ENCODE assay signal across 22 cellular contexts in genomic region chr7:25845341-25845923, GRCh38.
DNase-seq lines count a peak whose midpoint lies in the region; ATAC-seq and TF ChIP-seq lines count a peak whose summit lies in the region.
"Had no signal": no experiment of that assay in that cellular context is flagged by ENCODE, and none has a peak within 500 bp of the region (broad histone marks: within the 10 kb centered on the region; RNA-seq: fewer than 3 reads in every experiment).

No MANE protein-coding gene starts in this region.

- H3K9me3 ChIP-seq in heart right ventricle (no peaks in the 10 kb centered on the region), esophagus muscularis mucosa (no peaks in the 10 kb centered on the region), parathyroid adenoma (ENCODE audit: control insufficient read depth, low read length) (no peaks in the 10 kb centered on the region), uterus (no peaks in the 10 kb centered on the region)
- H3K9me3 ChIP-seq: SJCRH30, stomach had no signal

- intact Hi-C loops in heart right ventricle (cut with DNase I) (loop anchor here in 5 of 10 donors (5.0 to 10.0 kb wide), 5 partner anchors 58 to 181 kb away; no protein-coding TSS in a partner anchor), left ventricle myocardium superior (cut with micrococcal nuclease) (no loop called here), esophagus muscularis mucosa (cut with DNase I) (loop anchor here (5.0 to 10.0 kb wide), 2 partner anchors 48 to 91 kb away; no protein-coding TSS in a partner anchor), uterus (cut with DNase I; ENCODE audit: low total_unique reads) (no loop called here)

- H3K36me3 ChIP-seq in heart right ventricle (no peaks in the 10 kb centered on the region), esophagus muscularis mucosa (no peaks in the 10 kb centered on the region), parathyroid adenoma (ENCODE audit: control insufficient read depth, insufficient read depth, low read length) (no peaks in the 10 kb centered on the region), uterus (no peaks in the 10 kb centered on the region)
- H3K36me3 ChIP-seq: SJCRH30, stomach had no signal

- no peaks in the 10 kb centered on the region for H3K79me2 ChIP-seq in parathyroid adenoma

- no peak overlapping the region for H3K9ac ChIP-seq in parathyroid adenoma

- DNase-seq in heart right ventricle (no peak), left ventricle myocardium superior (no peak), esophagus muscularis mucosa (ENCODE audit: extremely low spot score) (no peak), uterus (no peak), NOMO-1 (lab: John Stamatoyannopoulos, UW; ENCODE audit: unreplicated experiment in 2 of 2) (no peak), OCI-M1 (lab: John Stamatoyannopoulos, UW) (no peak)
- DNase-seq in stimulated activated naive CD4-positive, alpha-beta T cell (lab: John Stamatoyannopoulos, UW), result no peak
- DNase-seq: ACHN; activated effector memory CD4-positive, alpha-beta T cell treated with Interleukin-2 at 50 U/mL for 16 hours; activated naive CD8-positive, alpha-beta T cell treated with anti-CD3 and anti-CD28 coated beads, Interleukin-2, amount 50 U/mL, for 24 hours; C1 segment of cervical spinal cord; dermis blood vessel endothelial cell; mesenchymal stem cell; NCI-H1417 treated with DMSO at 0.1 percent for 48 hours; NCI-H774; nephron progenitor cell; SJCRH30; stimulated activated CD4-positive, alpha-beta T cell treated with anti-CD3 and anti-CD28 coated beads, Interleukin-4, amount 100 ng/mL, for 1 hour; stomach; T-helper 2 cell had no signal

- 83 to 89% methylated on average over 5 of the region's 5 CpGs for WGBS in heart right ventricle, 2 donors
- WGBS in esophagus muscularis mucosa, result 82% methylated on average over 3 of the region's 5 CpGs

- TF ChIP-seq CTCF in heart right ventricle (IDR thresholded peaks at IDR 0.05) (no peak), esophagus muscularis mucosa (IDR thresholded peaks at IDR 0.05) (no peak), parathyroid adenoma (IDR thresholded peaks at IDR 0.05) (no peak), uterus (IDR thresholded peaks at IDR 0.05) (no peak)

- peaks cover 0 to 9% (median 0%) of the 10 kb centered on the region in 7 donors for H3K27me3 ChIP-seq in heart right ventricle
- no peaks in the 10 kb centered on the region for H3K27me3 ChIP-seq in esophagus muscularis mucosa
- H3K27me3 ChIP-seq in parathyroid adenoma (ENCODE audit: control insufficient read depth, insufficient read depth, low read length), result no peaks in the 10 kb centered on the region
- no peaks in the 10 kb centered on the region for H3K27me3 ChIP-seq in uterus
- H3K27me3 ChIP-seq: SJCRH30 had no signal

- TF ChIP-seq POLR2A in esophagus muscularis mucosa (IDR thresholded peaks at IDR 0.05; ENCODE audit: low read depth), result no peak
- no peak for TF ChIP-seq POLR2A in uterus (IDR thresholded peaks at IDR 0.05)

- peak overlapping the region; percentile 1 for H2AFZ ChIP-seq in parathyroid adenoma

- ATAC-seq in heart right ventricle (no peak), left ventricle myocardium superior (no peak)
- ATAC-seq: activated naive CD8-positive, alpha-beta T cell treated with anti-CD3 and anti-CD28 coated beads, Interleukin-2, amount 50 U/mL, for 24 hours had no signal

- TF ChIP-seq EP300 in esophagus muscularis mucosa (IDR thresholded peaks at IDR 0.05), result no peak

- H3K4me1 ChIP-seq in heart right ventricle (peaks cover 0 to 95% (median 61%) of the 10 kb centered on the region in 9 donors), esophagus muscularis mucosa (peaks cover 47 to 96% (median 90%) of the 10 kb centered on the region in 4 donors), parathyroid adenoma (peaks cover 39% of the 10 kb centered on the region), uterus (peaks cover 26 to 50% of the 10 kb centered on the region in 2 donors)

- peak overlapping the region; percentile 7 for H3K4me2 ChIP-seq in parathyroid adenoma (ENCODE audit: low read length)
- H3K4me2 ChIP-seq: smooth muscle cell had no signal

- H3K27ac ChIP-seq in heart right ventricle, result peak overlapping the region in 7 of 10 donors; percentile 3 to 87 (median 81)
- H3K27ac ChIP-seq in esophagus muscularis mucosa (replicated peaks in 1 of 4), result peak overlapping the region; percentile 84 to 87 (median 84)
- peak overlapping the region; percentile 81 for H3K27ac ChIP-seq in parathyroid adenoma
- peak overlapping the region; percentile 97 for H3K27ac ChIP-seq in uterus
- H3K27ac ChIP-seq: SJCRH30 had no signal

- H3K4me3 ChIP-seq in heart right ventricle (no peak overlapping the region), esophagus muscularis mucosa (no peak overlapping the region), parathyroid adenoma (ENCODE audit: low read depth, low read length) (no peak overlapping the region), uterus (no peak overlapping the region)
- H3K4me3 ChIP-seq: SJCRH30, smooth muscle cell, stomach had no signal
